8 cellular contexts compared by ENCODE assay signal in the genomic region with DNA sequence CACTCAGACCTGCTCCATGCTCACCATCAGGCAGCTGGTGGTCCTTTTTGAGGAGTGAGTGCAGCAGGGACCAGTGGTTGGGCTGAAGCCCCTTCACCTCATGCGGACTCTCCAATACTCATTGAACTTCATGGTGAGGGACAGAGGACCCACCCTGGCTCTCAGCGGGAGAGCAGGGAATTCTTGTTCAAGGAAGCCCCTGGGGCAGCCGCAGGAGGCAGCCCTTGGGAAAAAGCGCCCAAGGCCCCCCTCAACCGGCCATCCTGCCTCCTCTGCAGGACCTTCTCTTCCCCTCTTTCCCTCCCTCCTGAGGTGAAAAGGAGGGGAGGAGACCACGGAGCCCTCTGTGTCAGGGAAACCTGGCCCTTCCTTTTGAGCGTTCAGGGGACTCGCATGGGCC.
A peak's percentile ranks its signal among the peaks of the same experiment; 100 is the strongest.
DNase-seq lines count a peak whose midpoint lies in the region; ATAC-seq and TF ChIP-seq lines count a peak whose summit lies in the region.
"Not testable (repeated sequence)": the region's sequence is repeated elsewhere in the genome, so short reads cannot be mapped to it uniquely, and the experiment has no call there.

No MANE protein-coding gene starts in this region.

- H3K36me3 ChIP-seq in heart left ventricle, upper lobe of left lung: not testable (repeated sequence)

- not testable (repeated sequence) for H3K27ac ChIP-seq in heart left ventricle, upper lobe of left lung

- not testable (repeated sequence) for H3K36me3 Mint-ChIP-seq in activated CD8-positive, alpha-beta T cell treated with anti-CD3 and anti-CD28 coated beads, Interleukin-2, amount 10 ng/mL, durations not matched to agents 7 days and 5 days (ENCODE audit: low read depth); memory B cell; osteocyte (ENCODE audit: unreplicated experiment); stimulated activated effector memory CD8-positive, alpha-beta T cell treated with anti-CD3 and anti-CD28 coated beads, Interleukin-12 subunit alpha, Interleukin-12 subunit beta, amount 100 ng/mL, for 72 hours

- POLR2A ChIA-PET in activated CD8-positive, alpha-beta T cell treated with anti-CD3 and anti-CD28 coated beads, Interleukin-2, amount 10 ng/mL, durations not matched to agents 7 days and 5 days (lab: Charles Lee): not testable (repeated sequence)

- not testable (repeated sequence) for H3K27ac Mint-ChIP-seq in activated CD8-positive, alpha-beta T cell treated with anti-CD3 and anti-CD28 coated beads, Interleukin-2, amount 10 ng/mL, durations not matched to agents 7 days and 5 days; memory B cell; osteocyte (ENCODE audit: unreplicated experiment); stimulated activated effector memory CD8-positive, alpha-beta T cell treated with anti-CD3 and anti-CD28 coated beads, Interleukin-12 subunit alpha, Interleukin-12 subunit beta, amount 100 ng/mL, for 72 hours

- DNase-seq in activated CD8-positive, alpha-beta T cell treated with anti-CD3 and anti-CD28 coated beads, Interleukin-2, amount 10 ng/mL, durations not matched to agents 7 days and 5 days: peak; percentile 12
- DNase-seq in heart left ventricle (peak in 2 of 5 donors; percentile 8 to 67), osteocyte (ENCODE audit: extremely low spot score, unreplicated experiment) (peak; percentile 91), upper lobe of left lung (peak in 1 of 2 donors; percentile 75)
- DNase-seq in left lobe of liver (ENCODE audit: low spot score); memory B cell (ENCODE audit: low spot score in 2 of 2): not testable (repeated sequence)
- peak in 1 of 2 donors; percentile 48 for DNase-seq in stimulated activated effector memory CD8-positive, alpha-beta T cell treated with anti-CD3 and anti-CD28 coated beads, Interleukin-12 subunit alpha, Interleukin-12 subunit beta, amount 100 ng/mL, for 72 hours (ENCODE audit: low spot score in 2 of 2)

- not testable (repeated sequence) for H3K27me3 Mint-ChIP-seq in activated CD8-positive, alpha-beta T cell treated with anti-CD3 and anti-CD28 coated beads, Interleukin-2, amount 10 ng/mL, durations not matched to agents 7 days and 5 days (ENCODE audit: low read depth); memory B cell; osteocyte (ENCODE audit: unreplicated experiment)

- H3K4me3 Mint-ChIP-seq in activated CD8-positive, alpha-beta T cell treated with anti-CD3 and anti-CD28 coated beads, Interleukin-2, amount 10 ng/mL, durations not matched to agents 7 days and 5 days; memory B cell; osteocyte (ENCODE audit: unreplicated experiment); stimulated activated effector memory CD8-positive, alpha-beta T cell treated with anti-CD3 and anti-CD28 coated beads, Interleukin-12 subunit alpha, Interleukin-12 subunit beta, amount 100 ng/mL, for 72 hours: not testable (repeated sequence)

- H3K4me1 ChIP-seq in heart left ventricle, upper lobe of left lung: not testable (repeated sequence)

- intact Hi-C loops in heart left ventricle (cut with DNase I): not testable (repeated sequence)

- H3K27me3 ChIP-seq in heart left ventricle, upper lobe of left lung: not testable (repeated sequence)

- CTCF ChIA-PET in activated CD8-positive, alpha-beta T cell treated with anti-CD3 and anti-CD28 coated beads, Interleukin-2, amount 10 ng/mL, durations not matched to agents 7 days and 5 days (lab: Charles Lee): not testable (repeated sequence)

- H3K4me3 ChIP-seq in heart left ventricle, upper lobe of left lung: not testable (repeated sequence)

- not testable (repeated sequence) for ATAC-seq in activated CD8-positive, alpha-beta T cell treated with anti-CD3 and anti-CD28 coated beads, Interleukin-2, amount 10 ng/mL, durations not matched to agents 7 days and 5 days
- peak; percentile 50 for ATAC-seq in esophagus mucosa
- peak; percentile 32 to 57 (median 50) for ATAC-seq in heart left ventricle
- ATAC-seq in left lobe of liver: peak; percentile 50
- peak; percentile 6 for ATAC-seq in memory B cell (ENCODE audit: low read depth)
- peak; percentile 36 for ATAC-seq in stimulated activated effector memory CD8-positive, alpha-beta T cell treated with anti-CD3 and anti-CD28 coated beads, Interleukin-12 subunit alpha, Interleukin-12 subunit beta, amount 100 ng/mL, for 72 hours
- ATAC-seq in upper lobe of left lung (ENCODE audit: low FRiP score in 2 of 2): peak; percentile 62 to 82

- not testable (repeated sequence) for H3K9me3 ChIP-seq in heart left ventricle, upper lobe of left lung

- not testable (repeated sequence) for H3K9me3 Mint-ChIP-seq in activated CD8-positive, alpha-beta T cell treated with anti-CD3 and anti-CD28 coated beads, Interleukin-2, amount 10 ng/mL, durations not matched to agents 7 days and 5 days (ENCODE audit: insufficient read depth); memory B cell; osteocyte (ENCODE audit: unreplicated experiment); stimulated activated effector memory CD8-positive, alpha-beta T cell treated with anti-CD3 and anti-CD28 coated beads, Interleukin-12 subunit alpha, Interleukin-12 subunit beta, amount 100 ng/mL, for 72 hours

- WGBS in heart left ventricle, 4 donors: 50 to 73% (median 65%) methylated on average over 4 to 8 of the region's 8 CpGs
- 55 to 67% methylated on average over 6 to 8 of the region's 8 CpGs for WGBS in upper lobe of left lung, 2 donors

- not testable (repeated sequence) for TF ChIP-seq CTCF in heart left ventricle (IDR thresholded peaks at IDR 0.05); osteocyte (IDR thresholded peaks at IDR 0.05); upper lobe of left lung (IDR thresholded peaks at IDR 0.05)

- not testable (repeated sequence) for H3K4me1 Mint-ChIP-seq in activated CD8-positive, alpha-beta T cell treated with anti-CD3 and anti-CD28 coated beads, Interleukin-2, amount 10 ng/mL, durations not matched to agents 7 days and 5 days (ENCODE audit: low read depth); memory B cell; osteocyte (ENCODE audit: unreplicated experiment); stimulated activated effector memory CD8-positive, alpha-beta T cell treated with anti-CD3 and anti-CD28 coated beads, Interleukin-12 subunit alpha, Interleukin-12 subunit beta, amount 100 ng/mL, for 72 hours

- not testable (repeated sequence) for TF ChIP-seq POLR2A in heart left ventricle (IDR thresholded peaks at IDR 0.05); upper lobe of left lung (IDR thresholded peaks at IDR 0.05)

- TF ChIP-seq EP300 in upper lobe of left lung (IDR thresholded peaks at IDR 0.05): not testable (repeated sequence)
